ENCODE assay signal across 1 cellular context in the genomic region with DNA sequence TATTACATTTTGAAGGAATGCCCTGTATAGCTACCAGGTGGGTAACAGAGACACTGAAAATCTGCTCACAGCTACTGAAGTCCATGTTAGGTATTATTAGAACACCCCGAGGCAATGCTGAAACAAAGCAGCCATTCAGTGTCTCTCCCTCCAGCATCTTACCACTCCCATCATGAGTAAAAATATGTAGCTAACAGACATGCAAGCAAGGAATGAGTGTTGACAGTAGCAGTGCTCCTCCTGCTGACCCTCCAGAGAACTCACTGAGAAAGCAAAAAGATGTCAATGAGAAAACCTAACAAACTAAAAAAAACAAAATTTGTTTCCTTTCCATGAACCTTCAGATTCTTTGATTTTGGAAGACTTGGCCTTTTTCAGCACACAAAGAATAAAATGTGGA.
TF ChIP-seq lines count a peak whose summit lies in the region.

No MANE protein-coding gene starts in this region.

TF ChIP-seq in neural cell, 6 proteins besides CTCF, POLR2A, EP300 and RAD21 (continued from another document):
- TF ChIP-seq, protein P1, sequence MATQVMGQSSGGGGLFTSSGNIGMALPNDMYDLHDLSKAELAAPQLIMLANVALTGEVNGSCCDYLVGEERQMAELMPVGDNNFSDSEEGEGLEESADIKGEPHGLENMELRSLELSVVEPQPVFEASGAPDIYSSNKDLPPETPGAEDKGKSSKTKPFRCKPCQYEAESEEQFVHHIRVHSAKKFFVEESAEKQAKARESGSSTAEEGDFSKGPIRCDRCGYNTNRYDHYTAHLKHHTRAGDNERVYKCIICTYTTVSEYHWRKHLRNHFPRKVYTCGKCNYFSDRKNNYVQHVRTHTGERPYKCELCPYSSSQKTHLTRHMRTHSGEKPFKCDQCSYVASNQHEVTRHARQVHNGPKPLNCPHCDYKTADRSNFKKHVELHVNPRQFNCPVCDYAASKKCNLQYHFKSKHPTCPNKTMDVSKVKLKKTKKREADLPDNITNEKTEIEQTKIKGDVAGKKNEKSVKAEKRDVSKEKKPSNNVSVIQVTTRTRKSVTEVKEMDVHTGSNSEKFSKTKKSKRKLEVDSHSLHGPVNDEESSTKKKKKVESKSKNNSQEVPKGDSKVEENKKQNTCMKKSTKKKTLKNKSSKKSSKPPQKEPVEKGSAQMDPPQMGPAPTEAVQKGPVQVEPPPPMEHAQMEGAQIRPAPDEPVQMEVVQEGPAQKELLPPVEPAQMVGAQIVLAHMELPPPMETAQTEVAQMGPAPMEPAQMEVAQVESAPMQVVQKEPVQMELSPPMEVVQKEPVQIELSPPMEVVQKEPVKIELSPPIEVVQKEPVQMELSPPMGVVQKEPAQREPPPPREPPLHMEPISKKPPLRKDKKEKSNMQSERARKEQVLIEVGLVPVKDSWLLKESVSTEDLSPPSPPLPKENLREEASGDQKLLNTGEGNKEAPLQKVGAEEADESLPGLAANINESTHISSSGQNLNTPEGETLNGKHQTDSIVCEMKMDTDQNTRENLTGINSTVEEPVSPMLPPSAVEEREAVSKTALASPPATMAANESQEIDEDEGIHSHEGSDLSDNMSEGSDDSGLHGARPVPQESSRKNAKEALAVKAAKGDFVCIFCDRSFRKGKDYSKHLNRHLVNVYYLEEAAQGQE (IDR thresholded peaks at IDR 0.05; ENCODE audit: borderline replicate concordance) = no peak
- TF ChIP-seq SMC3 (conservative IDR thresholded peaks at IDR 0.05; ENCODE audit: poor library complexity) (no peak), MXI1 (conservative IDR thresholded peaks at IDR 0.05; ENCODE audit: poor library complexity, severe bottlenecking) (no peak), POLR2AphosphoS5 (IDR thresholded peaks at IDR 0.05) (no peak)
TF ChIP-seq in neural cell: peak in this region for 0.
